Comparison of ENCODE assay signal across 8 cellular contexts in the genomic region with DNA sequence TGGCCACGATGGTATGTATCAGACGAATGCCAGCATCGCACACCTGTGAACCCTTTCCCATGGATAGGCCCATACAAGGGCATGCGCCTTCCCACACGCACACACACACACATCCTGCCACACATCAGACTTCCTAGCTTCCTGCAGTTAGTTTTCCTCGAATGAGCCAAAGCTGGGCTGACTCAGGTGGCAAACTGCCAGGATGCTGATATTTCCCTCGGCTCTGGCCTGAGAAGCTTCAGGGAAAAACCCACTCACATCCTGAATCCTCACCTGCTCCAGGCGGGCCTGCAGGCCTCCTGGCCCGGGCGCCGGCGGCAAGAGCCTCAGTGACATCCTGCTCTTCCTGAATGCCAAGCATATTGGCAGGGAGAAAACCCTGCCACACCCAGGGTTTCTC. TPM values are rescaled to one million over a fixed set of nuclear protein-coding genes. Genes with fewer than 3 reads are reported as not detected.
DNase-seq lines count a peak whose midpoint lies in the region; TF ChIP-seq lines count a peak whose summit lies in the region.

No MANE protein-coding gene starts in this region.

- CTCF ChIA-PET in CD8-positive, alpha-beta memory T cell (lab: Charles Lee): interaction anchor here (1.0 kb wide), 1 partner anchor 51 kb away, joined by 3 read pairs; no protein-coding TSS in a partner anchor
- CTCF ChIA-PET in activated naive CD4-positive, alpha-beta T cell treated with anti-CD3 and anti-CD28 coated beads for 36 hours (lab: Charles Lee): interaction anchor here (1.0 to 1.1 kb wide), 2 partner anchors 180 to 278 kb away, joined by 3 to 4 read pairs; no protein-coding TSS in a partner anchor

- H3K4me1 ChIP-seq in muscle layer of colon (ENCODE audit: insufficient read depth, low read length): peaks cover 12% of the 10 kb centered on the region
- H3K4me1 ChIP-seq in CD8-positive, alpha-beta memory T cell (ENCODE audit: insufficient read depth, low read length): no peaks in the 10 kb centered on the region

- peak overlapping the region; percentile 58 for H3K27ac ChIP-seq in muscle layer of colon (ENCODE audit: low read depth, low read length)
- no peak overlapping the region for H3K27ac ChIP-seq in CD8-positive, alpha-beta memory T cell (ENCODE audit: low read depth, low read length)

- H3K9me3 ChIP-seq in muscle layer of colon (ENCODE audit: low read length): no peaks in the 10 kb centered on the region
- H3K9me3 ChIP-seq in CD8-positive, alpha-beta memory T cell (ENCODE audit: low read length): no peaks in the 10 kb centered on the region

- H3K4me1 Mint-ChIP-seq in CD8-positive, alpha-beta memory T cell: no peaks in the 10 kb centered on the region
- H3K4me1 Mint-ChIP-seq in activated naive CD4-positive, alpha-beta T cell treated with anti-CD3 and anti-CD28 coated beads for 36 hours (ENCODE audit: low read depth): no peaks in the 10 kb centered on the region

- H3K9ac ChIP-seq in muscle layer of colon (ENCODE audit: low read length): no peak overlapping the region

- intact Hi-C loops in activated naive CD4-positive, alpha-beta T cell treated with anti-CD3 and anti-CD28 coated beads for 36 hours (cut with micrococcal nuclease): no loop called here

- TF ChIP-seq CTCF in AG10803 (conservative IDR thresholded peaks at IDR 0.05; ENCODE audit: low read length): no peak

- peak overlapping the region in 1 of 8 donors; percentile 19 for H3K27ac Mint-ChIP-seq in CD8-positive, alpha-beta memory T cell
- H3K27ac Mint-ChIP-seq in activated naive CD4-positive, alpha-beta T cell treated with anti-CD3 and anti-CD28 coated beads for 36 hours: no peak overlapping the region

- POLR2A ChIA-PET in CD8-positive, alpha-beta memory T cell (lab: Charles Lee): no interaction called here

- H3K27me3 ChIP-seq in muscle layer of colon (ENCODE audit: control insufficient read depth in 1 of 2, insufficient read depth in 2 of 2, low read length in 2 of 2): no peaks in the 10 kb centered on the region
- H3K27me3 ChIP-seq in CD8-positive, alpha-beta memory T cell (ENCODE audit: insufficient read depth, low read length, poor library complexity, severe bottlenecking): no peaks in the 10 kb centered on the region

- no peaks in the 10 kb centered on the region for H3K36me3 ChIP-seq in muscle layer of colon (ENCODE audit: insufficient read depth, low read length)
- no peaks in the 10 kb centered on the region for H3K36me3 ChIP-seq in CD8-positive, alpha-beta memory T cell (ENCODE audit: insufficient read depth, low read length)

- no peak overlapping the region for H3K4me3 ChIP-seq in AG10803 (ENCODE audit: low read length)
- H3K4me3 ChIP-seq in muscle layer of colon (ENCODE audit: low read depth in 1 of 2, low read length in 2 of 2): no peak overlapping the region
- H3K4me3 ChIP-seq in CD8-positive, alpha-beta memory T cell (ENCODE audit: low read length): no peak overlapping the region

- peak; percentile 91 for DNase-seq in AG10803 (ENCODE audit: low read depth)
- DNase-seq in NCI-H2171 treated with DMSO at 0.1 percent for 48 hours (lab: John Stamatoyannopoulos, UW): peak; percentile 69
- peak; percentile 100 for DNase-seq in dermis blood vessel endothelial cell
- DNase-seq in medulla oblongata (ENCODE audit: extremely low spot score): no peak
- DNase-seq in CD8-positive, alpha-beta memory T cell: no peak
- no peak for DNase-seq in activated naive CD4-positive, alpha-beta T cell treated with anti-CD3 and anti-CD28 coated beads for 36 hours
- DNase-seq in activated CD4-positive, alpha-beta T cell treated with anti-CD3 and anti-CD28 coated beads for 1 hour: no peak

- H3K4me3 Mint-ChIP-seq in CD8-positive, alpha-beta memory T cell: no peak overlapping the region
- H3K4me3 Mint-ChIP-seq in activated naive CD4-positive, alpha-beta T cell treated with anti-CD3 and anti-CD28 coated beads for 36 hours: no peak overlapping the region

- peaks cover 0 to 2% (median 0%) of the 10 kb centered on the region in 3 donors for H3K36me3 Mint-ChIP-seq in CD8-positive, alpha-beta memory T cell
- no peaks in the 10 kb centered on the region for H3K36me3 Mint-ChIP-seq in activated naive CD4-positive, alpha-beta T cell treated with anti-CD3 and anti-CD28 coated beads for 36 hours (ENCODE audit: low read depth)

- no peaks in the 10 kb centered on the region for H3K9me3 Mint-ChIP-seq in CD8-positive, alpha-beta memory T cell
- no peaks in the 10 kb centered on the region for H3K9me3 Mint-ChIP-seq in activated naive CD4-positive, alpha-beta T cell treated with anti-CD3 and anti-CD28 coated beads for 36 hours

- H3K27me3 Mint-ChIP-seq in CD8-positive, alpha-beta memory T cell: peaks cover 0 to 1% of the 10 kb centered on the region in 2 donors
- H3K27me3 Mint-ChIP-seq in activated naive CD4-positive, alpha-beta T cell treated with anti-CD3 and anti-CD28 coated beads for 36 hours (ENCODE audit: low read depth): no peaks in the 10 kb centered on the region

RNA-seq across cellular contexts. Expression of gene CALM1, which starts 22.4 kb away (rescaled TPM):
- total RNA-seq in dermis blood vessel endothelial cell: 551 and 736 TPM in 2 replicates
- total RNA-seq in CD8-positive, alpha-beta memory T cell: 100 to 1,000 TPM; 575 to 587 TPM
- 3,107 TPM for polyA plus RNA-seq in CD8-positive, alpha-beta memory T cell
- 100 to 1,000 TPM; 404 to 409 TPM for total RNA-seq in activated naive CD4-positive, alpha-beta T cell treated with anti-CD3 and anti-CD28 coated beads for 36 hours

Comparison
In these comparisons a context has a peak if more than half of its experiments do, and no peak if none do; other contexts are left out.
1. DNase-seq: peak in AG10803 (single experiment), NCI-H2171 treated with DMSO at 0.1 percent for 48 hours (single experiment) and dermis blood vessel endothelial cell (single experiment); none in medulla oblongata (single experiment), CD8-positive, alpha-beta memory T cell (0 of 5), activated naive CD4-positive, alpha-beta T cell treated with anti-CD3 and anti-CD28 coated beads for 36 hours (single experiment) and activated CD4-positive, alpha-beta T cell treated with anti-CD3 and anti-CD28 coated beads for 1 hour (single experiment).